Comparison of ENCODE assay signal across 1 cellular context in the genomic region with DNA sequence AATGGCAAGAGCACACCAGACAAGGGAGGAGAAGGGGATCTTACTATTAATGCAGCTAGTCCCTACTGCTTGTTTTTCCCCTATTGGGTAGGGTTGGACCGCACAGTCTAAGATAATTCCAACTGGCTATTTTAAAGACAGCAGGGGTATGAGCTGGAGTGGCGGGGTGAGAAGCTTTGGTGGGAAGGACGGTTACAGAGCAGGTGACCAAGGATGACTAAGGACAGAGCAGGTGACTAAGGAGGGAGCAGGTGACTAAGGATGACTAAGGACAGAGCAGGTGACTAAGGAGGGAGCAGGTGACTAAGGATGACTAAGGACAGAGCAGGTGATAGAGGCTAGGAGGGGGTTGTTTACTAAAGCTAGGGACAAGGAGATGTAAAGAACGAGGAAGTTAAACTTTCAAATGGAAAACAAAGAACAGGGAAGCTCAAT.
A peak's percentile ranks its signal among the peaks of the same experiment; 100 is the strongest.
TF ChIP-seq lines count a peak whose summit lies in the region.

No MANE protein-coding gene starts in this region.

TF ChIP-seq in HEK293, 187 proteins besides CTCF, POLR2A, EP300 and RAD21:
- TF ChIP-seq MZF1 (tag by site-specific recombination; IDR thresholded peaks at IDR 0.05; ENCODE audit: borderline replicate concordance) (peak; percentile 47; the same call in 1 of the 2 replicates), SETDB1 (IDR thresholded peaks at IDR 0.05; ENCODE audit: insufficient read length, low read length) (peak; percentile 42)
